ENCODE assay signal across 22 cellular contexts in the genomic region with DNA sequence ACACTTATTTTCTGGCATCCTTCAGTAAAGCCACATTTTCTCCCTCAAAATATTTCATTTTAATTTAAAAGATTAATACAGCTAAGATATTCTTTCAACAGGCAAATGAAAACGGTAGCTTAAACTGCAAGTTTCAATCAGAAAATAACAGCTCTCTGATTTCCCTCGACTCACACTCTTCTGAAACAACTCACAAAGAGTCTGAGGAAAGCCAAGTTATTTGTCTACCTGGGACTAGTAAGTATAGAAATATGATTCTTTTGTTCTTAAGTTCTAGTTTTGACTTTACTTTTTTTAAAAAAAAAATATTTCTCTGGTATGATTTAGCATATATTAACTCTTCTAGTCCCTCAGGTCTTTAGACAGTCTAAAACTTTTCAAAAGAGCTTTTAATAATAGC.
"Had no signal": no experiment of that assay in that cellular context is flagged by ENCODE, and none has a peak within 500 bp of the region (broad histone marks: within the 10 kb centered on the region; RNA-seq: fewer than 3 reads in every experiment).

No MANE protein-coding gene starts in this region.

- ATAC-seq: esophagus mucosa; gastroesophageal sphincter; heart left ventricle; left cardiac atrium; left lung; naive thymus-derived CD8-positive, alpha-beta T cell; stimulated activated effector memory CD8-positive, alpha-beta T cell treated with anti-CD3 and anti-CD28 coated beads, Interleukin-12 subunit alpha, Interleukin-12 subunit beta, amount 100 ng/mL, for 72 hours had no signal

- H3K4me2 ChIP-seq: hepatocyte had no signal

- DNase-seq: cortex of kidney; effector CD4-positive, alpha-beta T cell; foreskin fibroblast; heart left ventricle; left cardiac atrium; left lung; naive thymus-derived CD8-positive, alpha-beta T cell; nephron progenitor cell; nucleus accumbens; sigmoid colon; stimulated activated CD4-positive, alpha-beta T cell treated with anti-CD3 and anti-CD28 coated beads, Interleukin-2, amount 100 ng/mL, for 24 hours; stimulated activated CD4-positive, alpha-beta T cell treated with anti-CD3 and anti-CD28 coated beads, Interleukin-4, amount 100 ng/mL, for 24 hours; stimulated activated naive CD4-positive, alpha-beta T cell treated with Interleukin-2 at 50 U/mL for 16 hours; stomach; testis; tibial artery had no signal

- H3K27me3 ChIP-seq: gastroesophageal sphincter, heart left ventricle, hepatocyte, left lung, right atrium auricular region, sigmoid colon, stomach, testis, tibial artery had no signal

- H3K27ac ChIP-seq: gastroesophageal sphincter, heart left ventricle, hepatocyte, left lung, prostate gland, right atrium auricular region, sigmoid colon, testis, tibial artery had no signal

- H3K4me3 ChIP-seq: gastroesophageal sphincter, heart left ventricle, hepatocyte, left lung, prostate gland, right atrium auricular region, sigmoid colon, stomach, testis, tibial artery had no signal

- H2AFZ ChIP-seq: hepatocyte had no signal

- H3K9me3 ChIP-seq: gastroesophageal sphincter, prostate gland, right atrium auricular region, stomach, testis had no signal

- H3K4me1 ChIP-seq: gastroesophageal sphincter, left lung, prostate gland, right atrium auricular region, sigmoid colon, testis, tibial artery had no signal

- H3K36me3 ChIP-seq: prostate gland had no signal
